13 cellular contexts compared by ENCODE assay signal in the genomic region with DNA sequence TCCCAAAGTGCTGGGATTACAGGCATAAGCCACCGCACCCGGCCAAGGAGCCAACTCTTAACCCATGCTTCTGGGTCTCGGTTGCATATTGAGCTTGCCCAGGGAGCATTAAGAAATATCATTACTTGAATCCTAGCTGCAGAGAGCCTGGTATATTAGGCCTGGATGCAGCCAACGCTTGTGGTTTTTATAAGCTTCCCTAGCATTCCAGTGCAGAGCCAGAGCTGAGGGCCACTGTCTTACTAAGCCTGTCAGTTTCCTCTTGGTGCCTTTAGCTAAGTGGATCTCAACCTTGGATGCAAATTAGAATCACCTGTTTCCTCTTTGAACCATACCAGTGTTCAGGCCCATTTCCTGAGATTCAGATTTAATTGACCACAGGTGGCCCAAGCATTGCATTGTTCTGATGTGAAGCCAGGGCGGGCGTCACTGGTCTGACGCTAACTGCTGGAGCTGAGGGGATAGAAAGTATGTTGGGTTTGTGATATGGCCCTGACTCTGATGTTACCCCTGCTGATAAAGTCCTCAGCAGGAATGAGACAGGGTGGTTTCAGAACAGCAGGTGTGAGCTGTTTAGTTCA.
A peak's percentile ranks its signal among the peaks of the same experiment; 100 is the strongest.
DNase-seq lines count a peak whose midpoint lies in the region; ATAC-seq and TF ChIP-seq lines count a peak whose summit lies in the region.
"Had no signal": no experiment of that assay in that cellular context is flagged by ENCODE, and none has a peak within 500 bp of the region (broad histone marks: within the 10 kb centered on the region; RNA-seq: fewer than 3 reads in every experiment).

No MANE protein-coding gene starts in this region.

- CTCF ChIA-PET in OCI-LY7 (lab: Charles Lee; ENCODE audit: unreplicated experiment) = no interaction called here

- no peaks in the 10 kb centered on the region for H3K36me3 ChIP-seq in KMS-11 (ENCODE audit: insufficient read depth)
- H3K36me3 ChIP-seq in OCI-LY7 (ENCODE audit: insufficient read depth, low read length) = no peaks in the 10 kb centered on the region
- no peaks in the 10 kb centered on the region for H3K36me3 ChIP-seq in right atrium auricular region
- H3K36me3 ChIP-seq: breast epithelium had no signal

- BruUV-seq in OCI-LY7 (replicated peaks; lab: Mats Ljungman, UMichigan) = no TSS peak

- peak overlapping the region; percentile 51; the same call in 1 of the 2 replicates for H3K4me2 ChIP-seq in KMS-11
- no peak overlapping the region for H3K4me2 ChIP-seq in OCI-LY7 (ENCODE audit: low read length)

- no peak overlapping the region for H3K9ac ChIP-seq in KMS-11

- peak; percentile 22 for DNase-seq in AG20443 (ENCODE audit: low spot score)
- peak; percentile 2 for DNase-seq in OCI-LY7 (ENCODE audit: low spot score)
- peak; percentile 20 for DNase-seq in fibroblast of the aortic adventitia (ENCODE audit: low read depth)
- no peak for DNase-seq in NCI-H524 (lab: John Stamatoyannopoulos, UW)
- DNase-seq in SHP77 treated with DMSO at 0.1 percent for 48 hours (lab: John Stamatoyannopoulos, UW) = no peak
- DNase-seq in right atrium auricular region (ENCODE audit: low spot score) = no peak
- DNase-seq: activated effector memory CD4-positive, alpha-beta T cell treated with anti-CD3 and anti-CD28 coated beads, Interleukin-2, amount 50 U/mL, for 16 hours; Calu3; left colon; NCI-H1092 treated with DMSO at 0.1 percent for 48 hours had no signal

- intact Hi-C loops in OCI-LY7 (cut with micrococcal nuclease; ENCODE audit: unreplicated experiment) = no loop called here

- H3K27ac ChIP-seq in KMS-11 (peak overlapping the region; percentile 53), OCI-LY7 (ENCODE audit: low read depth, low read length, poor library complexity, severe bottlenecking) (no peak overlapping the region), right atrium auricular region (no peak overlapping the region)
- H3K27ac ChIP-seq: breast epithelium had no signal

- no peak for ATAC-seq in GM18511 (IDR thresholded peaks at IDR 0.05; ENCODE audit: unreplicated experiment)
- ATAC-seq: left colon had no signal

- no peaks in the 10 kb centered on the region for H3K79me2 ChIP-seq in KMS-11 (ENCODE audit: insufficient read depth, low read depth)
- H3K79me2 ChIP-seq in OCI-LY7 (ENCODE audit: insufficient read depth, low read depth, low read length) = no peaks in the 10 kb centered on the region

- H3K9me3 ChIP-seq in OCI-LY7 (ENCODE audit: low read length) (no peaks in the 10 kb centered on the region), right atrium auricular region (no peaks in the 10 kb centered on the region)
- H3K9me3 ChIP-seq: breast epithelium had no signal

- H3K9me2 ChIP-seq in OCI-LY7 (ENCODE audit: insufficient read depth, low read length) = no peaks in the 10 kb centered on the region

- TF ChIP-seq CTCF in KMS-11 (conservative IDR thresholded peaks at IDR 0.05; ENCODE audit: low read depth, low read length) = no peak
- TF ChIP-seq CTCF in OCI-LY7 (conservative IDR thresholded peaks at IDR 0.05; ENCODE audit: low read length) = no peak
- no peak for TF ChIP-seq CTCF in fibroblast of the aortic adventitia (IDR thresholded peaks at IDR 0.05; ENCODE audit: insufficient read depth, low read length)
- TF ChIP-seq CTCF in right atrium auricular region (IDR thresholded peaks at IDR 0.05) = no peak

- H4K20me1 ChIP-seq in KMS-11 (ENCODE audit: insufficient read depth) (no peaks in the 10 kb centered on the region), OCI-LY7 (ENCODE audit: insufficient read depth, low read length) (no peaks in the 10 kb centered on the region)

- H3K4me3 ChIP-seq in KMS-11 (IDR thresholded peaks at IDR 0.05; ENCODE audit: insufficient read depth, low read depth, low read length) = no peak overlapping the region
- no peak overlapping the region for H3K4me3 ChIP-seq in OCI-LY7 (ENCODE audit: low read depth, low read length, poor library complexity, severe bottlenecking)
- no peak overlapping the region for H3K4me3 ChIP-seq in fibroblast of the aortic adventitia (ENCODE audit: low read depth, low read length)
- H3K4me3 ChIP-seq in right atrium auricular region = no peak overlapping the region
- H3K4me3 ChIP-seq: breast epithelium had no signal

- POLR2A ChIA-PET in OCI-LY7 (lab: Charles Lee) = no interaction called here

- peaks cover 39% of the 10 kb centered on the region for H3K4me1 ChIP-seq in KMS-11 (ENCODE audit: low read depth, poor library complexity, severe bottlenecking)
- H3K4me1 ChIP-seq in OCI-LY7 (ENCODE audit: insufficient read depth, low read length, poor library complexity, severe bottlenecking) = no peaks in the 10 kb centered on the region
- H3K4me1 ChIP-seq in right atrium auricular region = no peaks in the 10 kb centered on the region
- H3K4me1 ChIP-seq: breast epithelium had no signal

- H2AFZ ChIP-seq in KMS-11 (ENCODE audit: low read depth) (peak overlapping the region; percentile 44; the same call in 1 of the 2 replicates), OCI-LY7 (ENCODE audit: low read length) (no peak overlapping the region)

- H3K27me3 ChIP-seq in KMS-11 (ENCODE audit: insufficient read depth, low read depth) (no peaks in the 10 kb centered on the region), right atrium auricular region (no peaks in the 10 kb centered on the region)
- H3K27me3 ChIP-seq: breast epithelium had no signal

Comparison
In these comparisons a context has a peak if more than half of its experiments do, and no peak if none do; other contexts are left out.
1. DNase-seq: peak in AG20443 (single experiment), OCI-LY7 (single experiment) and fibroblast of the aortic adventitia (single experiment); none in NCI-H524 (0 of 2), SHP77 treated with DMSO at 0.1 percent for 48 hours (single experiment) and right atrium auricular region (single experiment).